In genomic region chr3:196979545-196979944, GRCh38 we compare ENCODE assay signal across 15 cellular contexts. TPM values are rescaled to one million over a fixed set of nuclear protein-coding genes. Genes with fewer than 3 reads are reported as not detected.
DNase-seq lines count a peak whose midpoint lies in the region; ATAC-seq and TF ChIP-seq lines count a peak whose summit lies in the region.
"Had no signal": no experiment of that assay in that cellular context is flagged by ENCODE, and none has a peak within 500 bp of the region (broad histone marks: within the 10 kb centered on the region; RNA-seq: fewer than 3 reads in every experiment).

No MANE protein-coding gene starts in this region.

- no peaks in the 10 kb centered on the region for H4K20me1 ChIP-seq in H9 (ENCODE audit: control insufficient read depth, insufficient read depth, insufficient read length)

- no peak overlapping the region for H4K5ac ChIP-seq in H9 (ENCODE audit: insufficient read length, low read depth, low read length)

- H2AK5ac ChIP-seq in H9 (ENCODE audit: insufficient read length, low read length) = no peak overlapping the region

- peaks cover 11 to 14% of the 10 kb centered on the region in 2 experiments for H3K9me3 Mint-ChIP-seq in H9

- no peak overlapping the region for H3K18ac ChIP-seq in H9 (ENCODE audit: insufficient read length, low read depth, low read length)

- no peak overlapping the region for H3K4me3 Mint-ChIP-seq in H9
- H3K4me3 Mint-ChIP-seq: activated naive CD8-positive, alpha-beta T cell treated with anti-CD3 and anti-CD28 coated beads, Interleukin-2, amount 50 U/mL, for 24 hours; CD4-positive, CD25-positive, alpha-beta regulatory T cell; central memory CD8-positive, alpha-beta T cell had no signal

- peaks cover 23% of the 10 kb centered on the region for H3K27me3 Mint-ChIP-seq in H9 (ENCODE audit: low read depth)

- H2BK5ac ChIP-seq in H9 (ENCODE audit: insufficient read length, low read length) = no peak overlapping the region

- H3K23me2 ChIP-seq in H9 (ENCODE audit: insufficient read length, low read depth, low read length, poor library complexity, severe bottlenecking) = no peaks in the 10 kb centered on the region

- DNase-seq in H9 (no peak), cardiac fibroblast (ENCODE audit: low read depth in 2 of 2) (peak; percentile 77 to 92), kidney glomerular epithelial cell (lab: John Stamatoyannopoulos, UW) (peak; percentile 6), spleen (peak; percentile 23), NCI-H748 treated with DMSO at 0.1 percent for 48 hours (lab: John Stamatoyannopoulos, UW) (no peak), HPDE6-E6E7 (ENCODE audit: extremely low spot score) (no peak), left colon (no peak)
- DNase-seq: activated CD4-positive, alpha-beta T cell treated with anti-CD3 and anti-CD28 coated beads for 48 hours; activated naive CD8-positive, alpha-beta T cell treated with anti-CD3 and anti-CD28 coated beads, Interleukin-2, amount 50 U/mL, for 24 hours; CD4-positive, CD25-positive, alpha-beta regulatory T cell; NCI-H1694; NCI-H510A treated with DMSO at 0.1 percent for 48 hours; OCI-M1 had no signal

- no peaks in the 10 kb centered on the region for H3K79me1 ChIP-seq in H9 (ENCODE audit: insufficient read depth, low read depth, low read length, poor library complexity, severe bottlenecking)

- ATAC-seq in left colon = no peak
- ATAC-seq: activated naive CD8-positive, alpha-beta T cell treated with anti-CD3 and anti-CD28 coated beads, Interleukin-2, amount 50 U/mL, for 24 hours had no signal

- H3K36me3 Mint-ChIP-seq in H9 (ENCODE audit: insufficient read depth in 1 of 3, low read depth in 3 of 3) = peaks cover 0 to 9% (median 8%) of the 10 kb centered on the region in 3 experiments; a peak in 3 of 7 replicates
- H3K36me3 Mint-ChIP-seq: CD4-positive, CD25-positive, alpha-beta regulatory T cell had no signal

- peaks cover 0 to 4% of the 10 kb centered on the region in 2 experiments; a peak in 2 of 4 replicates for H3K4me1 Mint-ChIP-seq in H9
- H3K4me1 Mint-ChIP-seq: central memory CD8-positive, alpha-beta T cell had no signal

- no peak overlapping the region for H3K23ac ChIP-seq in H9 (ENCODE audit: insufficient read length, low read depth, low read length)

- no peak overlapping the region for H3K4ac ChIP-seq in H9 (ENCODE audit: low read depth, low read length)

- H3K79me2 ChIP-seq in H9 (ENCODE audit: insufficient read depth, low read length) = no peaks in the 10 kb centered on the region

- H3K4me2 ChIP-seq in H9 (ENCODE audit: insufficient read depth, insufficient read length, low read length) = no peak overlapping the region

- H3K27me3 ChIP-seq in H9 (ENCODE audit: insufficient read depth, low read length) (no peaks in the 10 kb centered on the region), spleen (replicated peaks in 1 of 7) (peaks cover 0 to 23% (median 0%) of the 10 kb centered on the region in 7 donors)
- H3K27me3 ChIP-seq: tibial nerve had no signal

- H3K56ac ChIP-seq in H9 (ENCODE audit: insufficient read length, low read depth, low read length) = no peak overlapping the region

- H2BK12ac ChIP-seq in H9 (ENCODE audit: insufficient read length, low read depth, low read length) = peak overlapping the region; percentile 23

- H3K4me1 ChIP-seq in H9 (ENCODE audit: insufficient read depth, low read length) (no peaks in the 10 kb centered on the region; the same call in 1 of the 2 replicates), spleen (peaks cover 0 to 8% (median 2%) of the 10 kb centered on the region in 6 donors)

- no peak overlapping the region for H2AFZ ChIP-seq in H9 (ENCODE audit: low read length)

- TF ChIP-seq CTCF in H9 (conservative IDR thresholded peaks at IDR 0.05) = no peak
- TF ChIP-seq CTCF in cardiac fibroblast (IDR thresholded peaks at IDR 0.05; ENCODE audit: low read depth, low read length) = no peak
- no peak for TF ChIP-seq CTCF in spleen (IDR thresholded peaks at IDR 0.05 in 8 of 11, conservative IDR thresholded peaks at IDR 0.05 in 3 of 11)

- H2BK20ac ChIP-seq in H9 (ENCODE audit: low read depth, low read length, poor library complexity, severe bottlenecking) = no peak overlapping the region

- H3K27ac ChIP-seq in H9 (ENCODE audit: insufficient read length, low read depth, low read length) (no peak overlapping the region), spleen (no peak overlapping the region)
- H3K27ac ChIP-seq: tibial nerve had no signal

- no peak overlapping the region for H3K9ac ChIP-seq in H9 (ENCODE audit: extremely low read depth, insufficient read length, low read length)

- H3T11ph ChIP-seq in H9 (ENCODE audit: low read length) = no peak overlapping the region

- no peak for TF ChIP-seq POLR2A in spleen (IDR thresholded peaks at IDR 0.05)

- H4K91ac ChIP-seq in H9 (ENCODE audit: insufficient read length, low read depth, low read length) = no peak overlapping the region

- H4K8ac ChIP-seq in H9 (replicated peaks; ENCODE audit: insufficient read length, low read depth, low read length) = no peak overlapping the region

- H3K4me3 ChIP-seq in cardiac fibroblast (replicated peaks in 1 of 2; ENCODE audit: low read depth in 2 of 2, low read length in 2 of 2) = no peak overlapping the region
- H3K4me3 ChIP-seq in spleen = no peak overlapping the region

- H2BK15ac ChIP-seq in H9 (ENCODE audit: low read depth, low read length) = no peak overlapping the region

- H3K27ac Mint-ChIP-seq in H9 = 0 out of 7 replicates have a peak overlapping the region, but pooled peaks of 1 of the 3 experiments have one; percentile 35
- H3K27ac Mint-ChIP-seq: activated naive CD8-positive, alpha-beta T cell treated with anti-CD3 and anti-CD28 coated beads, Interleukin-2, amount 50 U/mL, for 24 hours; CD4-positive, CD25-positive, alpha-beta regulatory T cell had no signal

- H3K9me3 ChIP-seq in H9 (ENCODE audit: control insufficient read depth, low read depth, low read length) = no peaks in the 10 kb centered on the region
- peaks cover 0 to 19% (median 14%) of the 10 kb centered on the region in 8 donors for H3K9me3 ChIP-seq in spleen

- no peak overlapping the region for H2BK120ac ChIP-seq in H9 (ENCODE audit: low read depth, low read length, poor library complexity, severe bottlenecking)

- no peak overlapping the region for H3K14ac ChIP-seq in H9 (ENCODE audit: insufficient read depth, low read length)

- H3K36me3 ChIP-seq in spleen = no peaks in the 10 kb centered on the region
- H3K36me3 ChIP-seq: tibial nerve had no signal

- intact Hi-C loops in spleen (cut with DNase I; ENCODE audit: low total_unique reads) (loop anchor here (10.0 kb wide), 1 partner anchor 205 kb away; no protein-coding TSS in a partner anchor), left colon (cut with DNase I, micrococcal nuclease) (loop anchor here in 1 of 2 donors (10.0 kb wide), 1 partner anchor 135 kb away; no protein-coding TSS in a partner anchor)

- no CpG with 5 or more reads among the region's 10 CpGs for WGBS in H9 (ENCODE audit: extremely low coverage, insufficient read length, low lambda C conversion rate)
- 83 to 88% (median 85%) methylated on average over 10 of the region's 10 CpGs for WGBS in spleen, 5 donors

RNA-seq across cellular contexts. Expression of gene PIGZ, which starts 10.9 kb away (rescaled TPM):
- total RNA-seq in H9 (2021) = 0.15 and 0.29 TPM in 2 replicates
- 1 to 10 TPM; 2.0 to 5.1 (median 2.6) TPM for total RNA-seq in spleen
- polyA plus RNA-seq in spleen = 1 to 10 TPM; 2.0 to 2.6 (median 2.2) TPM
- 100 to 1,000 TPM in 1 of 2 donors, 10 to 100 TPM in 1; 92.6 to 129 TPM for total RNA-seq in left colon

RNA-seq across cellular contexts. Expression of gene NCBP2, which starts 37.2 kb away (rescaled TPM):
- total RNA-seq in H9 (2021) = 118 and 120 TPM in 2 replicates
- 10 to 100 TPM; 44.6 to 50.2 (median 48.7) TPM for total RNA-seq in spleen
- polyA plus RNA-seq in spleen = 10 to 100 TPM; 53.7 to 61.1 (median 56.9) TPM
- 10 to 100 TPM; 54.3 to 55.4 TPM for total RNA-seq in left colon

RNA-seq across cellular contexts. Expression of gene MELTF, which starts 50.1 kb away (rescaled TPM):
- total RNA-seq in H9 (2021) (8.8 and 9.2 TPM in 2 replicates), spleen (1 to 10 TPM in 5 of 7 donors, under 1 TPM in 2; 0.65 to 3.9 (median 1.8) TPM), left colon (10 to 100 TPM; 14.4 to 32.1 TPM)
- polyA plus RNA-seq in spleen = under 1 TPM; 0.41 to 0.77 (median 0.67) TPM

Comparison
In these comparisons a context has a peak if more than half of its experiments do, and no peak if none do; other contexts are left out.
1. DNase-seq: peak in cardiac fibroblast (2 of 2), kidney glomerular epithelial cell (single experiment) and spleen (single experiment); none in H9 (single experiment), NCI-H748 treated with DMSO at 0.1 percent for 48 hours (single experiment), HPDE6-E6E7 (single experiment) and left colon (0 of 2).
2. RNA of gene PIGZ, which starts 10.9 kb away (total RNA-seq): 92.6 to 129 TPM in left colon; 2.0 to 5.1 TPM in spleen and 0.15 to 0.29 TPM in H9; every median in the first group is over 10 times any median in the second.